8 cellular contexts compared by ENCODE assay signal in genomic region chr10:68471586-68472408, GRCh38. TPM values are rescaled to one million over a fixed set of nuclear protein-coding genes. Genes with fewer than 3 reads are reported as not detected.
A peak's percentile ranks its signal among the peaks of the same experiment; 100 is the strongest.
DNase-seq lines count a peak whose midpoint lies in the region; ATAC-seq, FAIRE-seq and TF ChIP-seq lines count a peak whose summit lies in the region.

A gene with protein sequence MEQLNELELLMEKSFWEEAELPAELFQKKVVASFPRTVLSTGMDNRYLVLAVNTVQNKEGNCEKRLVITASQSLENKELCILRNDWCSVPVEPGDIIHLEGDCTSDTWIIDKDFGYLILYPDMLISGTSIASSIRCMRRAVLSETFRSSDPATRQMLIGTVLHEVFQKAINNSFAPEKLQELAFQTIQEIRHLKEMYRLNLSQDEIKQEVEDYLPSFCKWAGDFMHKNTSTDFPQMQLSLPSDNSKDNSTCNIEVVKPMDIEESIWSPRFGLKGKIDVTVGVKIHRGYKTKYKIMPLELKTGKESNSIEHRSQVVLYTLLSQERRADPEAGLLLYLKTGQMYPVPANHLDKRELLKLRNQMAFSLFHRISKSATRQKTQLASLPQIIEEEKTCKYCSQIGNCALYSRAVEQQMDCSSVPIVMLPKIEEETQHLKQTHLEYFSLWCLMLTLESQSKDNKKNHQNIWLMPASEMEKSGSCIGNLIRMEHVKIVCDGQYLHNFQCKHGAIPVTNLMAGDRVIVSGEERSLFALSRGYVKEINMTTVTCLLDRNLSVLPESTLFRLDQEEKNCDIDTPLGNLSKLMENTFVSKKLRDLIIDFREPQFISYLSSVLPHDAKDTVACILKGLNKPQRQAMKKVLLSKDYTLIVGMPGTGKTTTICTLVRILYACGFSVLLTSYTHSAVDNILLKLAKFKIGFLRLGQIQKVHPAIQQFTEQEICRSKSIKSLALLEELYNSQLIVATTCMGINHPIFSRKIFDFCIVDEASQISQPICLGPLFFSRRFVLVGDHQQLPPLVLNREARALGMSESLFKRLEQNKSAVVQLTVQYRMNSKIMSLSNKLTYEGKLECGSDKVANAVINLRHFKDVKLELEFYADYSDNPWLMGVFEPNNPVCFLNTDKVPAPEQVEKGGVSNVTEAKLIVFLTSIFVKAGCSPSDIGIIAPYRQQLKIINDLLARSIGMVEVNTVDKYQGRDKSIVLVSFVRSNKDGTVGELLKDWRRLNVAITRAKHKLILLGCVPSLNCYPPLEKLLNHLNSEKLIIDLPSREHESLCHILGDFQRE (minus strand): TSS chr10:68471973. CDS start chr10:68471864, 109 bp downstream.

- ATAC-seq in GM19467 (IDR thresholded peaks at IDR 0.05; ENCODE audit: unreplicated experiment): peak; percentile 78

- H2BK5ac ChIP-seq in H1 (ENCODE audit: low read depth, low read length) (peak within 1 kb of the TSS; percentile 86), mesendoderm (ENCODE audit: low read length) (no peak within 1 kb of the TSS)

- FAIRE-seq in H1 (lab: Jason Lieb, UNC): no peak

- H4K91ac ChIP-seq in H1 (replicated peaks; ENCODE audit: insufficient read length, low read length): peak within 1 kb of the TSS; percentile 95

- 0 out of 2 replicates have a peak within 1 kb of the TSS, but pooled peaks have one; percentile 68 for H2BK12ac ChIP-seq in H1 (ENCODE audit: low read depth, low read length)

- peak within 1 kb of the TSS; percentile 79 for H3K56ac ChIP-seq in H1 (replicated peaks; ENCODE audit: insufficient read length, low read depth, low read length)
- peak within 1 kb of the TSS; percentile 100 for H3K56ac ChIP-seq in mesendoderm (ENCODE audit: low read length)

- H3K9me3 ChIP-seq in H1 (ENCODE audit: insufficient read depth in 2 of 2, low read depth in 1 of 2, low read length in 1 of 2): no peaks in the 10 kb centered on the region

- peak within 1 kb of the TSS; percentile 97; the same call in 1 of the 2 replicates for H4K8ac ChIP-seq in H1 (ENCODE audit: extremely low read depth, insufficient read depth, low read length)
- H4K8ac ChIP-seq in mesendoderm (ENCODE audit: low read depth, low read length): no peak within 1 kb of the TSS

- CTCF ChIA-PET in H1 (lab: Charles Lee; ENCODE audit: partially characterized antibody): no interaction called here

- H3K36me3 ChIP-seq in H1 (ENCODE audit: control insufficient read depth in 2 of 4, insufficient read depth in 4 of 4, low read length in 3 of 4): peaks cover 6 to 31% (median 10%) of the 10 kb centered on the region in 4 experiments; a peak in 6 of 8 replicates
- no peaks in the 10 kb centered on the region for H3K36me3 ChIP-seq in mesendoderm (ENCODE audit: control insufficient read depth, insufficient read depth, low read length)

- peak; percentile 57 to 77 for TF ChIP-seq POLR2A in H1 (IDR thresholded peaks at IDR 0.05; ENCODE audit: control extremely low read depth in 1 of 2, low read depth in 2 of 2, low read length in 2 of 2)

- H3K18ac ChIP-seq in H1 (ENCODE audit: extremely low read depth, low read length) (peak within 1 kb of the TSS; percentile 93), mesendoderm (ENCODE audit: low read length) (peak within 1 kb of the TSS; percentile 69)

- peak within 1 kb of the TSS; percentile 29 for H2BK120ac ChIP-seq in H1 (replicated peaks; ENCODE audit: low read depth, low read length)
- H2BK120ac ChIP-seq in mesendoderm (ENCODE audit: low read depth, low read length): no peak within 1 kb of the TSS

- 0 out of 2 replicates have a peak within 1 kb of the TSS, but pooled peaks have one; percentile 61 for H2BK20ac ChIP-seq in H1 (ENCODE audit: low read length)

- peak within 1 kb of the TSS; percentile 97; the same call in 1 of the 2 replicates for H2AFZ ChIP-seq in H1 (ENCODE audit: low read length)

- H3K27me3 ChIP-seq in H1 (replicated peaks in 1 of 4; ENCODE audit: control insufficient read depth in 3 of 4, extremely low read depth in 1 of 4, insufficient read depth in 3 of 4, low read length in 3 of 4) (peaks cover 0 to 2% (median 0%) of the 10 kb centered on the region in 4 experiments; a peak in 1 of 7 replicates), mesendoderm (ENCODE audit: insufficient read depth, low read length, poor library complexity) (no peaks in the 10 kb centered on the region)

- no peak within 1 kb of the TSS for H3K14ac ChIP-seq in H1 (ENCODE audit: insufficient read length)

- peak in 1 of 2 experiments; percentile 49; a peak in 1 of 3 replicates for TF ChIP-seq EP300 in H1 (IDR thresholded peaks at IDR 0.05; ENCODE audit: borderline replicate concordance in 1 of 2, low read depth in 2 of 2, low read length in 2 of 2)

- no peak for TF ChIP-seq CTCF in H1 (IDR thresholded peaks at IDR 0.05; ENCODE audit: control extremely low read depth in 1 of 3, insufficient read depth in 1 of 3, low read depth in 1 of 3, low read length in 3 of 3)

- H3K27ac ChIP-seq in H1 (ENCODE audit: low read depth, low read length): peak within 1 kb of the TSS; percentile 74
- H3K27ac ChIP-seq in mesendoderm (ENCODE audit: low read depth, low read length): peak within 1 kb of the TSS; percentile 99

- H3K4me2 ChIP-seq in H1 (ENCODE audit: insufficient read depth in 1 of 2, low read depth in 2 of 2, low read length in 2 of 2): peak within 1 kb of the TSS; percentile 75 to 76
- H3K4me2 ChIP-seq in mesendoderm (ENCODE audit: low read length): peak within 1 kb of the TSS; percentile 33

- peak in 1 of 2 experiments; percentile 0; a peak in 1 of 4 replicates for TF ChIP-seq RAD21 in H1 (IDR thresholded peaks at IDR 0.05 in 1 of 2, conservative IDR thresholded peaks at IDR 0.05 in 1 of 2; ENCODE audit: low read depth in 2 of 2, low read length in 2 of 2)

- H2AK5ac ChIP-seq in H1 (ENCODE audit: low read depth, low read length) (no peak within 1 kb of the TSS), mesendoderm (ENCODE audit: low read length) (no peak within 1 kb of the TSS)

- no peak within 1 kb of the TSS for H2BK15ac ChIP-seq in H1 (ENCODE audit: low read length)
- no peak within 1 kb of the TSS for H2BK15ac ChIP-seq in mesendoderm (replicated peaks; ENCODE audit: low read depth)

- H4K20me1 ChIP-seq in H1 (replicated peaks in 1 of 2; ENCODE audit: control insufficient read depth in 1 of 2, insufficient read depth in 2 of 2, low read length in 2 of 2): peaks cover 0 to 2% of the 10 kb centered on the region in 2 experiments

- POLR2A ChIA-PET in H1 (lab: Charles Lee; ENCODE audit: partially characterized antibody): interaction anchor here (0.6 to 1.7 kb wide), 17 partner anchors 8 to 441 kb away, joined by 3 to 9 read pairs (median 4); partner anchors contain the start of genes CCAR1, HNRNPH3, PBLD and STOX1

- H3K9ac ChIP-seq in H1 (replicated peaks in 1 of 4; ENCODE audit: extremely low read depth in 1 of 4, low read depth in 3 of 4, low read length in 3 of 4) (peak within 1 kb of the TSS; percentile 89 to 98 (median 90)), mesendoderm (ENCODE audit: low read length) (peak within 1 kb of the TSS; percentile 99)

- H3K4me1 ChIP-seq in H1 (replicated peaks in 1 of 4; ENCODE audit: control insufficient read depth in 3 of 4, insufficient read depth in 4 of 4, low read length in 3 of 4) (peaks cover 0 to 4% (median 1%) of the 10 kb centered on the region in 4 experiments; a peak in 4 of 7 replicates), mesendoderm (ENCODE audit: control insufficient read depth, low read depth, low read length) (no peaks in the 10 kb centered on the region)

- DNase-seq in COR-L47 (lab: John Stamatoyannopoulos, UW) (peak; percentile 69), HS-27A (ENCODE audit: low read depth) (peak; percentile 17), NOMO-1 (lab: John Stamatoyannopoulos, UW; ENCODE audit: unreplicated experiment in 2 of 2) (peak; percentile 69), H1 (ENCODE audit: low read depth in 1 of 2, low spot score in 2 of 2) (peak; percentile 72 to 91), mesendoderm (peak; percentile 90)
- peak; percentile 57 to 75 (median 71) for DNase-seq in activated CD8-positive, alpha-beta memory T cell treated with anti-CD3 and anti-CD28 coated beads for 48 hours (ENCODE audit: low read depth in 2 of 3, low spot score in 2 of 3)
- peak; percentile 59 for DNase-seq in stimulated activated CD8-positive, alpha-beta memory T cell treated with anti-CD3 and anti-CD28 coated beads, Interleukin-15, amount 100 ng/mL, for 24 hours (ENCODE audit: low read depth)

- H3K23ac ChIP-seq in H1 (ENCODE audit: insufficient read length): no peak within 1 kb of the TSS
- peak within 1 kb of the TSS; percentile 66 for H3K23ac ChIP-seq in mesendoderm (ENCODE audit: low read length)

- H3K4ac ChIP-seq in H1 (replicated peaks; ENCODE audit: insufficient read length, low read depth, low read length) (peak within 1 kb of the TSS; percentile 96), mesendoderm (ENCODE audit: low read depth, low read length) (peak within 1 kb of the TSS; percentile 73)

- peak within 1 kb of the TSS; percentile 74 to 98 (median 88) for H3K4me3 ChIP-seq in H1 (ENCODE audit: extremely low read depth in 1 of 4, insufficient read depth in 2 of 4, low read depth in 3 of 4, low read length in 4 of 4)
- peak within 1 kb of the TSS; percentile 98 for H3K4me3 ChIP-seq in mesendoderm (ENCODE audit: low read length)

- H3K79me1 ChIP-seq in H1 (ENCODE audit: low read depth, low read length): no peaks in the 10 kb centered on the region
- peaks cover 2% of the 10 kb centered on the region for H3K79me1 ChIP-seq in mesendoderm (ENCODE audit: low read length)

- H4K5ac ChIP-seq in H1 (ENCODE audit: insufficient read length, low read depth, low read length): peak within 1 kb of the TSS; percentile 98
- H4K5ac ChIP-seq in mesendoderm (ENCODE audit: low read length): peak within 1 kb of the TSS; percentile 7

- no peaks in the 10 kb centered on the region for H3K23me2 ChIP-seq in H1 (ENCODE audit: low read depth, low read length)

- WGBS in H1 (ENCODE audit: extremely low coverage in 1 of 2, insufficient coverage in 1 of 2, insufficient read length in 1 of 2, insufficient replicate concordance in 2 of 2, low coverage in 1 of 2, low lambda C conversion rate in 2 of 2, missing lambda C conversion rate in 1 of 2), 2 experiments: 10% methylated on average over 42 of the region's 46 CpGs; no CpG with 5 or more reads in 1 of the 2 experiments
- no CpG with 5 or more reads among the region's 46 CpGs for WGBS in mesendoderm (ENCODE audit: extremely low coverage, insufficient coverage, low lambda C conversion rate)

- H3K79me2 ChIP-seq in H1 (ENCODE audit: control insufficient read depth in 1 of 2, insufficient read depth in 2 of 2, low read length in 2 of 2) (peaks cover 6 to 37% of the 10 kb centered on the region in 2 experiments), mesendoderm (ENCODE audit: control insufficient read depth, insufficient read depth, low read length) (peaks cover 24% of the 10 kb centered on the region)

RNA-seq across cellular contexts. Expression of the gene that starts here (rescaled TPM):
- total RNA-seq in H1 (2021; fragmentation: NEBNext Ultra II Directional; extraction: Animal tissue kit (Norgen Biotek cat#: 25700)): 55.6 and 57.9 TPM in 2 replicates
- polyA plus RNA-seq in H1 (2011; rRNA removed): 7.8 and 16.0 TPM in 2 replicates
- polyA plus RNA-seq in H1 (2011; cell fraction: cytosol; rRNA removed): 21.3 TPM
- 4.6 TPM for polyA plus RNA-seq in H1 (2011; cell fraction: nucleus; rRNA removed)
- 19.5 to 37.3 TPM (median 22.6 TPM) in 4 replicates for polyA plus RNA-seq in H1 (2012, experiment 1 of 2)
- 2.7 TPM for polyA plus RNA-seq in H1 (2012, experiment 2 of 2)
- 27.0 TPM for polyA plus RNA-seq in H1 (2013, experiment 1 of 2)
- polyA plus RNA-seq in H1 (2013, experiment 2 of 2): 24.8 TPM
- polyA minus RNA-seq in H1 (2011; rRNA and poly(A)+ RNA removed): 15.8 and 30.2 TPM in 2 replicates
- polyA minus RNA-seq in H1 (2011; cell fraction: cytosol; rRNA and poly(A)+ RNA removed): 16.0 TPM
- 23.6 TPM for polyA minus RNA-seq in H1 (2011; cell fraction: nucleus; rRNA and poly(A)+ RNA removed)
- polyA plus RNA-seq in mesendoderm (2013, experiment 1 of 2): 28.7 TPM
- 27.1 TPM for polyA plus RNA-seq in mesendoderm (2013, experiment 2 of 2)

Comparison
In these comparisons a context has a peak if more than half of its experiments do, and no peak if none do; other contexts are left out.
1. Peak in every context shown above with its lines: DNase-seq, ATAC-seq, H3K4me3 ChIP-seq and H3K27ac ChIP-seq.
2. DNase-seq: peak in every context shown above with its lines; median percentile 90 in mesendoderm; 82 in H1; 71 in activated CD8-positive, alpha-beta memory T cell treated with anti-CD3 and anti-CD28 coated beads for 48 hours; 69 in COR-L47; 69 in NOMO-1; 59 in stimulated activated CD8-positive, alpha-beta memory T cell treated with anti-CD3 and anti-CD28 coated beads, Interleukin-15, amount 100 ng/mL, for 24 hours; 17 in HS-27A.